Comparison of ENCODE assay signal across 28 cellular contexts in genomic region chr14:26735811-26736210, GRCh38.
"Had no signal": no experiment of that assay in that cellular context is flagged by ENCODE, and none has a peak within 500 bp of the region (broad histone marks: within the 10 kb centered on the region; RNA-seq: fewer than 3 reads in every experiment).

No MANE protein-coding gene starts in this region.

- H3K36me3 ChIP-seq: colonic mucosa, esophagus muscularis mucosa, esophagus squamous epithelium, gastrocnemius medialis, gastroesophageal sphincter, heart left ventricle, heart right ventricle had no signal

- DNase-seq: colonic mucosa; cortex of kidney; dermis blood vessel endothelial cell; dorsolateral prefrontal cortex; effector CD4-positive, alpha-beta T cell; effector CD8-positive, alpha-beta T cell; effector memory CD4-positive, alpha-beta T cell; effector memory CD8-positive, alpha-beta T cell; endodermal cell; erythroblast; esophagus squamous epithelium; foreskin fibroblast; foreskin melanocyte; gastrocnemius medialis; glutamatergic neuron; head of caudate nucleus; heart left ventricle; heart right ventricle had no signal

- H3K4me3 ChIP-seq: colonic mucosa, coronary artery, dorsolateral prefrontal cortex, esophagus muscularis mucosa, esophagus squamous epithelium, gastrocnemius medialis, gastroesophageal sphincter, heart left ventricle, heart right ventricle, hepatocyte had no signal

- ATAC-seq: effector memory CD8-positive, alpha-beta T cell; esophagus mucosa; gastrocnemius medialis; gastroesophageal sphincter; heart left ventricle; heart right ventricle had no signal

- H3K27me3 ChIP-seq: colonic mucosa, dorsolateral prefrontal cortex, esophagus muscularis mucosa, esophagus squamous epithelium, gastrocnemius medialis, gastroesophageal sphincter, heart left ventricle, heart right ventricle, hepatocyte had no signal

- H3K4me1 ChIP-seq: colonic mucosa, esophagus muscularis mucosa, esophagus squamous epithelium, gastrocnemius medialis, gastroesophageal sphincter, heart left ventricle, heart right ventricle had no signal

- H3K27ac ChIP-seq: colonic mucosa, coronary artery, dorsolateral prefrontal cortex, epithelial cell of prostate, esophagus muscularis mucosa, esophagus squamous epithelium, gastrocnemius medialis, gastroesophageal sphincter, heart left ventricle, heart right ventricle, hepatocyte had no signal

- FAIRE-seq: colon, endometrium, endothelial cell of umbilical vein, frontal cortex had no signal
